ENCODE assay signal across 4 cellular contexts in the genomic region with DNA sequence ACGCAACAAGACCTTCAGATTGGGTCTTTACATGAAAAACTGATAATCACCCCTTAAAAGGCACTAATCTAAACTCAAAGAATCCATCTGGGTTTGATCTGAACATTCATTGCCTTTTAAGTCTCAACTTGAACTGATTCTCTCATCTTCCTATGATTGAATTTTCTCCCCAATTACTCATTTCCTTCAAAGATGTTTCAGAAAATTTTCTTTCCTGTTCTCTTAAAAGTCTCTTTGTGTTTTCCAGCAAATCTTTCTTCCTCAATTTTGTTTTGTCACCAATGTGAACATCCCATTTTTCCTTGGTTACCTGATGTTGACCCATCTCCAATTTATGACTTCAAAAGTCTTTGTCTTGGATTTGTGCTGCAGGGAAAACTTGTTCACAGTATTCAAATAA.
TF ChIP-seq lines count a peak whose summit lies in the region.

No MANE protein-coding gene starts in this region.

TF ChIP-seq in SK-N-SH, 30 proteins besides CTCF, POLR2A, EP300 and RAD21 (continues in another document):
- TF ChIP-seq TAF1 (IDR thresholded peaks at IDR 0.05; ENCODE audit: borderline replicate concordance, low read depth, low read length) (no peak), RXRA (IDR thresholded peaks at IDR 0.05; ENCODE audit: borderline replicate concordance, low read depth) (no peak), GABPA (IDR thresholded peaks at IDR 0.05; ENCODE audit: low read depth) (no peak), YY1 (IDR thresholded peaks at IDR 0.05; ENCODE audit: low read depth) (no peak), NFIC (IDR thresholded peaks at IDR 0.05; ENCODE audit: borderline replicate concordance) (no peak), CHD2 (IDR thresholded peaks at IDR 0.05; ENCODE audit: low read length, partially characterized antibody) (no peak), GATA2 (CRISPR knock-in tag; IDR thresholded peaks at IDR 0.05) (no peak), POLR2AphosphoS5 (IDR thresholded peaks at IDR 0.05; ENCODE audit: low read depth, low read length) (no peak), ELF1 (IDR thresholded peaks at IDR 0.05) (no peak), JUND (IDR thresholded peaks at IDR 0.05) (no peak), SIN3A (IDR thresholded peaks at IDR 0.05; ENCODE audit: borderline replicate concordance, low read depth, low read length) (no peak)
- TF ChIP-seq, protein P1, sequence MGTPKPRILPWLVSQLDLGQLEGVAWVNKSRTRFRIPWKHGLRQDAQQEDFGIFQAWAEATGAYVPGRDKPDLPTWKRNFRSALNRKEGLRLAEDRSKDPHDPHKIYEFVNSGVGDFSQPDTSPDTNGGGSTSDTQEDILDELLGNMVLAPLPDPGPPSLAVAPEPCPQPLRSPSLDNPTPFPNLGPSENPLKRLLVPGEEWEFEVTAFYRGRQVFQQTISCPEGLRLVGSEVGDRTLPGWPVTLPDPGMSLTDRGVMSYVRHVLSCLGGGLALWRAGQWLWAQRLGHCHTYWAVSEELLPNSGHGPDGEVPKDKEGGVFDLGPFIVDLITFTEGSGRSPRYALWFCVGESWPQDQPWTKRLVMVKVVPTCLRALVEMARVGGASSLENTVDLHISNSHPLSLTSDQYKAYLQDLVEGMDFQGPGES (IDR thresholded peaks at IDR 0.05; ENCODE audit: low read depth, low read length) = no peak
- TF ChIP-seq, protein P2, sequence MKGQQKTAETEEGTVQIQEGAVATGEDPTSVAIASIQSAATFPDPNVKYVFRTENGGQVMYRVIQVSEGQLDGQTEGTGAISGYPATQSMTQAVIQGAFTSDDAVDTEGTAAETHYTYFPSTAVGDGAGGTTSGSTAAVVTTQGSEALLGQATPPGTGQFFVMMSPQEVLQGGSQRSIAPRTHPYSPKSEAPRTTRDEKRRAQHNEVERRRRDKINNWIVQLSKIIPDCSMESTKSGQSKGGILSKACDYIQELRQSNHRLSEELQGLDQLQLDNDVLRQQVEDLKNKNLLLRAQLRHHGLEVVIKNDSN (IDR thresholded peaks at IDR 0.05; ENCODE audit: borderline replicate concordance, low read depth) = no peak
- TF ChIP-seq, protein P3, sequence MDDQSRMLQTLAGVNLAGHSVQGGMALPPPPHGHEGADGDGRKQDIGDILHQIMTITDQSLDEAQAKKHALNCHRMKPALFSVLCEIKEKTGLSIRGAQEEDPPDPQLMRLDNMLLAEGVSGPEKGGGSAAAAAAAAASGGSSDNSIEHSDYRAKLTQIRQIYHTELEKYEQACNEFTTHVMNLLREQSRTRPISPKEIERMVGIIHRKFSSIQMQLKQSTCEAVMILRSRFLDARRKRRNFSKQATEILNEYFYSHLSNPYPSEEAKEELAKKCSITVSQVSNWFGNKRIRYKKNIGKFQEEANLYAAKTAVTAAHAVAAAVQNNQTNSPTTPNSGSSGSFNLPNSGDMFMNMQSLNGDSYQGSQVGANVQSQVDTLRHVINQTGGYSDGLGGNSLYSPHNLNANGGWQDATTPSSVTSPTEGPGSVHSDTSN (IDR thresholded peaks at IDR 0.05) = no peak
- TF ChIP-seq, protein P4, sequence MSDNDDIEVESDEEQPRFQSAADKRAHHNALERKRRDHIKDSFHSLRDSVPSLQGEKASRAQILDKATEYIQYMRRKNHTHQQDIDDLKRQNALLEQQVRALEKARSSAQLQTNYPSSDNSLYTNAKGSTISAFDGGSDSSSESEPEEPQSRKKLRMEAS (IDR thresholded peaks at IDR 0.05; ENCODE audit: low read depth) = no peak

TF ChIP-seq in SK-N-SH treated with all-trans-retinoic acid at 6 μM for 48 hours, 23 proteins besides CTCF, POLR2A, EP300 and RAD21:
- no peak for TF ChIP-seq RARB (CRISPR knock-in tag; IDR thresholded peaks at IDR 0.05)
- TF ChIP-seq ZFP30 (CRISPR knock-in tag; IDR thresholded peaks at IDR 0.05) = no peak
- no peak for TF ChIP-seq ARNTL (CRISPR knock-in tag; IDR thresholded peaks at IDR 0.05; ENCODE audit: borderline replicate concordance, low read depth)
- TF ChIP-seq ZNF70 (CRISPR knock-in tag; IDR thresholded peaks at IDR 0.05) = no peak
- TF ChIP-seq ISL1 (CRISPR knock-in tag; IDR thresholded peaks at IDR 0.05) = no peak
- no peak for TF ChIP-seq GLIS3 (CRISPR knock-in tag; IDR thresholded peaks at IDR 0.05)
- TF ChIP-seq BACH2 (CRISPR knock-in tag; IDR thresholded peaks at IDR 0.05; ENCODE audit: borderline replicate concordance) = no peak
- no peak for TF ChIP-seq ZC3H10 (CRISPR knock-in tag; IDR thresholded peaks at IDR 0.05)
- TF ChIP-seq ZFP3 (CRISPR knock-in tag; IDR thresholded peaks at IDR 0.05) = no peak
- TF ChIP-seq ZNF565 (CRISPR knock-in tag; conservative IDR thresholded peaks at IDR 0.05; ENCODE audit: low read depth) = no peak
- no peak for TF ChIP-seq SNAI2 (CRISPR knock-in tag; IDR thresholded peaks at IDR 0.05)
- TF ChIP-seq CSDC2 (CRISPR knock-in tag; IDR thresholded peaks at IDR 0.05) = no peak

TF ChIP-seq in IMR-90, 13 proteins besides CTCF, POLR2A, EP300 and RAD21:
- TF ChIP-seq RFX5 (IDR thresholded peaks at IDR 0.05; ENCODE audit: low read depth, low read length) = no peak
TF ChIP-seq in IMR-90: peak in this region for 0.

TF ChIP-seq in endothelial cell of umbilical vein, 7 proteins besides CTCF, POLR2A, EP300 and RAD21:
- TF ChIP-seq, protein P4 (IDR thresholded peaks at IDR 0.05; ENCODE audit: insufficient read depth, insufficient read length) = no peak
- TF ChIP-seq EZH2 (IDR thresholded peaks at IDR 0.05; ENCODE audit: borderline replicate concordance, low read depth, low read length, severe bottlenecking) (no peak), JUN (IDR thresholded peaks at IDR 0.05; ENCODE audit: borderline replicate concordance, insufficient read depth, insufficient read length, low read depth) (peak; percentile 58), MYC (IDR thresholded peaks at IDR 0.05; ENCODE audit: low read depth, low read length) (no peak), FOS (IDR thresholded peaks at IDR 0.05; ENCODE audit: borderline replicate concordance, insufficient read depth, low read length) (peak; percentile 56), GATA2 (IDR thresholded peaks at IDR 0.05; ENCODE audit: insufficient read depth, insufficient read length, low read depth, low read length) (peak; percentile 59), POLR2AphosphoS5 (IDR thresholded peaks at IDR 0.05; ENCODE audit: insufficient read depth, low read depth, low read length) (no peak)
